11 cellular contexts compared by ENCODE assay signal in genomic region chr5:160479926-160480325, GRCh38. TPM values are rescaled to one million over a fixed set of nuclear protein-coding genes. Genes with fewer than 3 reads are reported as not detected.
DNase-seq lines count a peak whose midpoint lies in the region; ATAC-seq lines count a peak whose summit lies in the region.
"Had no signal": no experiment of that assay in that cellular context is flagged by ENCODE, and none has a peak within 500 bp of the region (broad histone marks: within the 10 kb centered on the region; RNA-seq: fewer than 3 reads in every experiment).

No MANE protein-coding gene starts in this region.

- in situ Hi-C loops in SK-MEL-5 (cut with HindIII; ENCODE audit: low pct_unique_long_range_greater_than_20kb, low sequenced_read_pairs) = no loop called here

- no peaks in the 10 kb centered on the region for H3K9me3 Mint-ChIP-seq in activated naive CD4-positive, alpha-beta T cell treated with anti-CD3 and anti-CD28 coated beads, Interleukin-2, amount 10 ng/mL, durations not matched to agents 7 days and 5 days
- H3K9me3 Mint-ChIP-seq in effector memory CD8-positive, alpha-beta T cell = no peaks in the 10 kb centered on the region
- no peaks in the 10 kb centered on the region for H3K9me3 Mint-ChIP-seq in stimulated activated effector memory CD8-positive, alpha-beta T cell treated with anti-CD3 and anti-CD28 coated beads, Interleukin-12 subunit alpha, Interleukin-12 subunit beta, amount 100 ng/mL, for 72 hours
- H3K9me3 Mint-ChIP-seq: memory B cell had no signal

- H3K36me3 Mint-ChIP-seq in activated naive CD4-positive, alpha-beta T cell treated with anti-CD3 and anti-CD28 coated beads, Interleukin-2, amount 10 ng/mL, durations not matched to agents 7 days and 5 days = peaks cover 15% of the 10 kb centered on the region
- H3K36me3 Mint-ChIP-seq in effector memory CD8-positive, alpha-beta T cell (ENCODE audit: insufficient read depth) = peaks cover 3% of the 10 kb centered on the region
- H3K36me3 Mint-ChIP-seq in stimulated activated effector memory CD8-positive, alpha-beta T cell treated with anti-CD3 and anti-CD28 coated beads, Interleukin-12 subunit alpha, Interleukin-12 subunit beta, amount 100 ng/mL, for 72 hours = peaks cover 76% of the 10 kb centered on the region

- no peak for DNase-seq in activated naive CD4-positive, alpha-beta T cell treated with anti-CD3 and anti-CD28 coated beads, Interleukin-2, amount 10 ng/mL, durations not matched to agents 7 days and 5 days
- no peak for DNase-seq in activated naive CD4-positive, alpha-beta T cell treated with anti-CD3 and anti-CD28 coated beads, Interleukin-2, amount 50 U/mL, for 16 hours
- DNase-seq in SK-MEL-5 (ENCODE audit: low read depth, low spot score) (peak; percentile 19), HUDEP-2 (lab: John Stamatoyannopoulos, UW; ENCODE audit: unreplicated experiment in 76 of 76) (no peak), NCI-H1930 (lab: John Stamatoyannopoulos, UW) (no peak), DMS114 treated with DMSO at 0.1 percent for 48 hours (lab: John Stamatoyannopoulos, UW; ENCODE audit: unreplicated experiment) (no peak)
- no peak for DNase-seq in effector memory CD8-positive, alpha-beta T cell
- no peak for DNase-seq in stimulated activated effector memory CD8-positive, alpha-beta T cell treated with anti-CD3 and anti-CD28 coated beads, Interleukin-12 subunit alpha, Interleukin-12 subunit beta, amount 100 ng/mL, for 72 hours (ENCODE audit: low spot score in 2 of 2)
- DNase-seq: activated effector memory CD4-positive, alpha-beta T cell treated with Interleukin-2 at 50 U/mL for 16 hours; foreskin melanocyte had no signal

- no peak overlapping the region for H3K4me3 Mint-ChIP-seq in activated naive CD4-positive, alpha-beta T cell treated with anti-CD3 and anti-CD28 coated beads, Interleukin-2, amount 10 ng/mL, durations not matched to agents 7 days and 5 days
- H3K4me3 Mint-ChIP-seq in effector memory CD8-positive, alpha-beta T cell = peak overlapping the region in 1 of 2 donors; percentile 13
- peak overlapping the region; percentile 21 for H3K4me3 Mint-ChIP-seq in stimulated activated effector memory CD8-positive, alpha-beta T cell treated with anti-CD3 and anti-CD28 coated beads, Interleukin-12 subunit alpha, Interleukin-12 subunit beta, amount 100 ng/mL, for 72 hours
- H3K4me3 Mint-ChIP-seq: memory B cell had no signal

- no peaks in the 10 kb centered on the region for H3K27me3 Mint-ChIP-seq in activated naive CD4-positive, alpha-beta T cell treated with anti-CD3 and anti-CD28 coated beads, Interleukin-2, amount 10 ng/mL, durations not matched to agents 7 days and 5 days
- H3K27me3 Mint-ChIP-seq in effector memory CD8-positive, alpha-beta T cell = no peaks in the 10 kb centered on the region
- H3K27me3 Mint-ChIP-seq: memory B cell had no signal

- CTCF ChIA-PET in activated naive CD4-positive, alpha-beta T cell treated with anti-CD3 and anti-CD28 coated beads, Interleukin-2, amount 10 ng/mL, durations not matched to agents 7 days and 5 days (lab: Charles Lee) = interaction anchor here (4.1 kb wide), 1 partner anchor 41 kb away, joined by 24 read pairs; no protein-coding TSS in a partner anchor

- peaks cover 40% of the 10 kb centered on the region for H3K4me1 Mint-ChIP-seq in activated naive CD4-positive, alpha-beta T cell treated with anti-CD3 and anti-CD28 coated beads, Interleukin-2, amount 10 ng/mL, durations not matched to agents 7 days and 5 days
- H3K4me1 Mint-ChIP-seq in effector memory CD8-positive, alpha-beta T cell (ENCODE audit: low read depth in 2 of 2) = peaks cover 32 to 51% of the 10 kb centered on the region in 2 donors
- peaks cover 56% of the 10 kb centered on the region for H3K4me1 Mint-ChIP-seq in stimulated activated effector memory CD8-positive, alpha-beta T cell treated with anti-CD3 and anti-CD28 coated beads, Interleukin-12 subunit alpha, Interleukin-12 subunit beta, amount 100 ng/mL, for 72 hours

- H3K27ac Mint-ChIP-seq in activated naive CD4-positive, alpha-beta T cell treated with anti-CD3 and anti-CD28 coated beads, Interleukin-2, amount 10 ng/mL, durations not matched to agents 7 days and 5 days = peak overlapping the region; percentile 75
- H3K27ac Mint-ChIP-seq in effector memory CD8-positive, alpha-beta T cell = peak overlapping the region; percentile 21 to 99
- peak overlapping the region; percentile 81 for H3K27ac Mint-ChIP-seq in stimulated activated effector memory CD8-positive, alpha-beta T cell treated with anti-CD3 and anti-CD28 coated beads, Interleukin-12 subunit alpha, Interleukin-12 subunit beta, amount 100 ng/mL, for 72 hours

- no peak for ATAC-seq in effector memory CD8-positive, alpha-beta T cell (replicated peaks)
- ATAC-seq in stimulated activated effector memory CD8-positive, alpha-beta T cell treated with anti-CD3 and anti-CD28 coated beads, Interleukin-12 subunit alpha, Interleukin-12 subunit beta, amount 100 ng/mL, for 72 hours = peak; percentile 95

RNA-seq across cellular contexts. Expression of gene PTTG1, which starts 58.3 kb away (rescaled TPM):
- total RNA-seq in SK-MEL-5 (2014; rRNA removed; shearing (Covaris generic)) = 238 and 294 TPM in 2 replicates
- 277 and 486 TPM in 2 replicates for polyA plus RNA-seq in SK-MEL-5 (2015; cell fraction: cytosol; rRNA removed)
- 132 and 221 TPM in 2 replicates for polyA plus RNA-seq in SK-MEL-5 (2015; cell fraction: nucleus; rRNA removed)
